Comparison of ENCODE assay signal across 8 cellular contexts in genomic region chr6:125835221-125835744, GRCh38. TPM values are rescaled to one million over a fixed set of nuclear protein-coding genes. Genes with fewer than 3 reads are reported as not detected.
A peak's percentile ranks its signal among the peaks of the same experiment; 100 is the strongest.
DNase-seq lines count a peak whose midpoint lies in the region; ATAC-seq and TF ChIP-seq lines count a peak whose summit lies in the region.

No MANE protein-coding gene starts in this region.

- H3K27me3 Mint-ChIP-seq in natural killer cell (ENCODE audit: low read depth in 2 of 2) = no peaks in the 10 kb centered on the region
- no peaks in the 10 kb centered on the region for H3K27me3 Mint-ChIP-seq in natural killer cell treated with Interleukin-12 subunit alpha and Interleukin-12 subunit beta and Interleukin-15 and Interleukin-18, amount 100 ng/mL, for 72 hours

- TF ChIP-seq CTCF in natural killer cell (IDR thresholded peaks at IDR 0.05) (no peak), epithelial cell of esophagus (IDR thresholded peaks at IDR 0.05; ENCODE audit: insufficient read depth, low read depth, low read length, missing control alignments) (no peak)

- peaks cover 52 to 53% of the 10 kb centered on the region in 2 donors for H3K4me1 Mint-ChIP-seq in natural killer cell
- H3K4me1 Mint-ChIP-seq in natural killer cell treated with Interleukin-12 subunit alpha and Interleukin-12 subunit beta and Interleukin-15 and Interleukin-18, amount 100 ng/mL, for 72 hours (ENCODE audit: low read depth in 2 of 2) = peaks cover 36 to 42% of the 10 kb centered on the region in 2 donors

- intact Hi-C loops in natural killer cell (cut with micrococcal nuclease) = loop anchor here (2.0 kb wide), 1 partner anchor 44 kb away; the partner anchor contains the start of gene NCOA7

- ATAC-seq in natural killer cell = no peak
- ATAC-seq in natural killer cell treated with Interleukin-12 subunit alpha and Interleukin-12 subunit beta and Interleukin-15 and Interleukin-18, amount 100 ng/mL, for 72 hours = no peak
- no peak for ATAC-seq in GM18520 (IDR thresholded peaks at IDR 0.05; ENCODE audit: unreplicated experiment)
- no peak for ATAC-seq in HG02571 (IDR thresholded peaks at IDR 0.05; ENCODE audit: unreplicated experiment)

- no peaks in the 10 kb centered on the region for H3K9me3 Mint-ChIP-seq in natural killer cell
- H3K9me3 Mint-ChIP-seq in natural killer cell treated with Interleukin-12 subunit alpha and Interleukin-12 subunit beta and Interleukin-15 and Interleukin-18, amount 100 ng/mL, for 72 hours = no peaks in the 10 kb centered on the region

- no peak overlapping the region for H3K4me3 Mint-ChIP-seq in natural killer cell
- no peak overlapping the region for H3K4me3 Mint-ChIP-seq in natural killer cell treated with Interleukin-12 subunit alpha and Interleukin-12 subunit beta and Interleukin-15 and Interleukin-18, amount 100 ng/mL, for 72 hours

- H3K27ac Mint-ChIP-seq in natural killer cell = peak overlapping the region; percentile 87 to 94
- H3K27ac Mint-ChIP-seq in natural killer cell treated with Interleukin-12 subunit alpha and Interleukin-12 subunit beta and Interleukin-15 and Interleukin-18, amount 100 ng/mL, for 72 hours = no peak overlapping the region

- H3K36me3 Mint-ChIP-seq in natural killer cell = no peaks in the 10 kb centered on the region
- no peaks in the 10 kb centered on the region for H3K36me3 Mint-ChIP-seq in natural killer cell treated with Interleukin-12 subunit alpha and Interleukin-12 subunit beta and Interleukin-15 and Interleukin-18, amount 100 ng/mL, for 72 hours

- DNase-seq in natural killer cell (no peak), epithelial cell of esophagus (ENCODE audit: low read depth) (peak; percentile 14), midbrain (lab: John Stamatoyannopoulos, UW) (peak; percentile 33), ureter (ENCODE audit: low spot score) (no peak), T-helper 2 cell (no peak)
- DNase-seq in natural killer cell treated with Interleukin-12 subunit alpha and Interleukin-12 subunit beta and Interleukin-15 and Interleukin-18, amount 100 ng/mL, for 72 hours (ENCODE audit: low spot score) = no peak

- no peak overlapping the region for H3K4me3 ChIP-seq in epithelial cell of esophagus (ENCODE audit: low read length)

RNA-seq across cellular contexts. Expression of gene NCOA7, which starts 44.5 kb away (rescaled TPM):
- 10 to 100 TPM; 37.3 to 66.6 (median 56.8) TPM for total RNA-seq in natural killer cell
- 10 to 100 TPM; 41.4 to 63.9 TPM for total RNA-seq in natural killer cell treated with Interleukin-12 subunit alpha and Interleukin-12 subunit beta and Interleukin-15 and Interleukin-18, amount 100 ng/mL, for 72 hours
- 62.8 TPM for total RNA-seq in ureter

Comparison
In these comparisons a context has a peak if more than half of its experiments do, and no peak if none do; other contexts are left out.
1. H3K27ac Mint-ChIP-seq: peak in natural killer cell (2 of 2); none in natural killer cell treated with Interleukin-12 subunit alpha and Interleukin-12 subunit beta and Interleukin-15 and Interleukin-18, amount 100 ng/mL, for 72 hours (0 of 2).
2. DNase-seq: peak in epithelial cell of esophagus (single experiment) and midbrain (single experiment); none in natural killer cell (single experiment), natural killer cell treated with Interleukin-12 subunit alpha and Interleukin-12 subunit beta and Interleukin-15 and Interleukin-18, amount 100 ng/mL, for 72 hours (single experiment), ureter (single experiment) and T-helper 2 cell (0 of 5).